Comparison of ENCODE assay signal across 18 cellular contexts in the genomic region with DNA sequence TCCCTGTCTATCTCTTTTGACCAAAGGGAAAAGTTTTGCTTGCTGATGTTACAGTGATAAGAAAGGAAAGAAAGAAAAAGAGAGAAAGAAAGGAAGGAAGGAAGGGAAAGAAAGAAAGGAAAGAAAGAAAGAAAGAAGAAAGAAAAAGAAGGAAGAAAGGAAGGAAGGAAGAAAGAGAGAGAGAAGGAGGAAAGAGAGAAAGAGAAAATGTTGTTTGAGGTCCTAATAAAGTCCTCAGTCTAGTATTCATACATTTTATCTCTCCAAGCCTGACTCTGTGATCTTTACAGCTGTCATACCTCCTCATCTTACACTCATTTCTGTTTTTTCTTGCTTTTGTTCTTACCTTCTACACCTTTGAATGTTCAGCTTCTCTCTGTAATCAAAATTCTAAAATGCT.
A peak's percentile ranks its signal among the peaks of the same experiment; 100 is the strongest.
DNase-seq lines count a peak whose midpoint lies in the region; FAIRE-seq and TF ChIP-seq lines count a peak whose summit lies in the region.
"Had no signal": no experiment of that assay in that cellular context is flagged by ENCODE, and none has a peak within 500 bp of the region (broad histone marks: within the 10 kb centered on the region; RNA-seq: fewer than 3 reads in every experiment).

No MANE protein-coding gene starts in this region.

- intact Hi-C loops in activated T-helper 2 cell treated with anti-CD3 and anti-CD28 coated beads, Interferon-gamma antibody, Interleukin-2, Interleukin-4, amounts not matched to agents 10 μg/mL and 5 μg/mL and 100 μg/mL, durations not matched to agents 14 hours and 24 hours and 36 hours (cut with micrococcal nuclease), result no loop called here
- intact Hi-C loops in head of caudate nucleus (cut with DNase I), result no loop called here

- H3K27ac Mint-ChIP-seq in HFFc6, result peak overlapping the region; percentile 1; the same call in 1 of the 2 replicates
- H3K27ac Mint-ChIP-seq in chondrocyte (ENCODE audit: unreplicated experiment), result peak overlapping the region; percentile 76
- no peak overlapping the region for H3K27ac Mint-ChIP-seq in activated T-helper 2 cell treated with anti-CD3 and anti-CD28 coated beads, Interferon-gamma antibody, Interleukin-2, Interleukin-4, amounts not matched to agents 10 μg/mL and 5 μg/mL and 100 μg/mL, durations not matched to agents 14 hours and 24 hours and 36 hours
- H3K27ac Mint-ChIP-seq: CD8-positive, alpha-beta T cell had no signal

- H3K36me3 ChIP-seq in smooth muscle cell (ENCODE audit: low read depth), result no peaks in the 10 kb centered on the region
- H3K36me3 ChIP-seq: BE2C, HAP-1, Peyer's patch had no signal

- H3K4me1 ChIP-seq in smooth muscle cell (ENCODE audit: low read depth), result peaks cover 8% of the 10 kb centered on the region
- H3K4me1 ChIP-seq: BE2C, HAP-1, Peyer's patch had no signal

- DNase-seq in GM19239 (ENCODE audit: insufficient read length, low spot score) (no peak), HFFc6 (no peak), chondrocyte (ENCODE audit: low spot score) (no peak), smooth muscle cell (lab: John Stamatoyannopoulos, UW; ENCODE audit: unreplicated experiment) (no peak), NCI-H510A (lab: John Stamatoyannopoulos, UW) (no peak), DMS153 (lab: John Stamatoyannopoulos, UW) (no peak), head of caudate nucleus (no peak)
- DNase-seq in activated T-helper 2 cell treated with anti-CD3 and anti-CD28 coated beads, Interferon-gamma antibody, Interleukin-2, Interleukin-4, amounts not matched to agents 10 μg/mL and 5 μg/mL and 100 μg/mL, durations not matched to agents 14 hours and 24 hours and 36 hours (ENCODE audit: low spot score), result no peak
- DNase-seq: BE2C; CD8-positive, alpha-beta T cell; DND-41; GDM1; NCI-H1694; NCI-H748 treated with DMSO at 0.1 percent for 48 hours; Peyer's patch; Right ventricle myocardium superior had no signal

- H3K9ac ChIP-seq in smooth muscle cell (ENCODE audit: low read depth), result no peak overlapping the region

- peak overlapping the region; percentile 31 for H2AFZ ChIP-seq in smooth muscle cell (ENCODE audit: low read depth)

- no peaks in the 10 kb centered on the region for H3K9me3 ChIP-seq in smooth muscle cell (replicated peaks; ENCODE audit: low read depth)
- H3K9me3 ChIP-seq: BE2C, HAP-1, Peyer's patch had no signal

- no peaks in the 10 kb centered on the region for H4K20me1 ChIP-seq in smooth muscle cell (ENCODE audit: low read depth)

- H3K4me2 ChIP-seq in smooth muscle cell, result no peak overlapping the region

- H3K4me3 Mint-ChIP-seq in HFFc6 (no peak overlapping the region), chondrocyte (ENCODE audit: unreplicated experiment) (no peak overlapping the region)
- no peak overlapping the region for H3K4me3 Mint-ChIP-seq in activated T-helper 2 cell treated with anti-CD3 and anti-CD28 coated beads, Interferon-gamma antibody, Interleukin-2, Interleukin-4, amounts not matched to agents 10 μg/mL and 5 μg/mL and 100 μg/mL, durations not matched to agents 14 hours and 24 hours and 36 hours (ENCODE audit: low read depth)
- H3K4me3 Mint-ChIP-seq: CD8-positive, alpha-beta T cell had no signal

- no peaks in the 10 kb centered on the region for H3K27me3 ChIP-seq in smooth muscle cell (ENCODE audit: low read depth)
- H3K27me3 ChIP-seq: Peyer's patch had no signal

- H3K27me3 Mint-ChIP-seq in HFFc6 (ENCODE audit: insufficient read depth) (no peaks in the 10 kb centered on the region), chondrocyte (ENCODE audit: low read depth) (no peaks in the 10 kb centered on the region)
- H3K27me3 Mint-ChIP-seq in activated T-helper 2 cell treated with anti-CD3 and anti-CD28 coated beads, Interferon-gamma antibody, Interleukin-2, Interleukin-4, amounts not matched to agents 10 μg/mL and 5 μg/mL and 100 μg/mL, durations not matched to agents 14 hours and 24 hours and 36 hours (ENCODE audit: low read depth), result peaks cover 21% of the 10 kb centered on the region

- H3K36me3 Mint-ChIP-seq in HFFc6 (ENCODE audit: low read depth) (no peaks in the 10 kb centered on the region), chondrocyte (ENCODE audit: low read depth) (no peaks in the 10 kb centered on the region)
- H3K36me3 Mint-ChIP-seq in activated T-helper 2 cell treated with anti-CD3 and anti-CD28 coated beads, Interferon-gamma antibody, Interleukin-2, Interleukin-4, amounts not matched to agents 10 μg/mL and 5 μg/mL and 100 μg/mL, durations not matched to agents 14 hours and 24 hours and 36 hours (ENCODE audit: low read depth), result no peaks in the 10 kb centered on the region
- H3K36me3 Mint-ChIP-seq: CD8-positive, alpha-beta T cell had no signal

- H3K9me3 Mint-ChIP-seq in HFFc6 (no peaks in the 10 kb centered on the region), chondrocyte (ENCODE audit: low read depth) (no peaks in the 10 kb centered on the region)
- H3K9me3 Mint-ChIP-seq in activated T-helper 2 cell treated with anti-CD3 and anti-CD28 coated beads, Interferon-gamma antibody, Interleukin-2, Interleukin-4, amounts not matched to agents 10 μg/mL and 5 μg/mL and 100 μg/mL, durations not matched to agents 14 hours and 24 hours and 36 hours, result no peaks in the 10 kb centered on the region
- H3K9me3 Mint-ChIP-seq: CD8-positive, alpha-beta T cell had no signal

- no peak overlapping the region for H3K4me3 ChIP-seq in smooth muscle cell
- H3K4me3 ChIP-seq: HAP-1, Peyer's patch had no signal

- TF ChIP-seq CTCF in HFFc6 (IDR thresholded peaks at IDR 0.05) (no peak), chondrocyte (IDR thresholded peaks at IDR 0.05) (no peak), smooth muscle cell (IDR thresholded peaks at IDR 0.05; ENCODE audit: borderline replicate concordance, insufficient read depth, poor library complexity, severe bottlenecking) (no peak)

- no peak overlapping the region for H3K27ac ChIP-seq in smooth muscle cell (ENCODE audit: low read depth)
- H3K27ac ChIP-seq: Peyer's patch had no signal

- H3K79me2 ChIP-seq in smooth muscle cell (ENCODE audit: low read depth), result no peaks in the 10 kb centered on the region

- no peaks in the 10 kb centered on the region for H3F3A ChIP-seq in smooth muscle cell (ENCODE audit: low read depth)

- peak; percentile 21 for FAIRE-seq in GM19239 (lab: Jason Lieb, UNC)
- FAIRE-seq: D721Med had no signal

- H3K4me1 Mint-ChIP-seq in HFFc6 (ENCODE audit: low read depth), result peaks cover 54% of the 10 kb centered on the region
- H3K4me1 Mint-ChIP-seq in chondrocyte (ENCODE audit: low read depth), result peaks cover 54% of the 10 kb centered on the region
- no peaks in the 10 kb centered on the region for H3K4me1 Mint-ChIP-seq in activated T-helper 2 cell treated with anti-CD3 and anti-CD28 coated beads, Interferon-gamma antibody, Interleukin-2, Interleukin-4, amounts not matched to agents 10 μg/mL and 5 μg/mL and 100 μg/mL, durations not matched to agents 14 hours and 24 hours and 36 hours (ENCODE audit: low read depth)
